ENCODE assay signal across 8 cellular contexts in the genomic region with DNA sequence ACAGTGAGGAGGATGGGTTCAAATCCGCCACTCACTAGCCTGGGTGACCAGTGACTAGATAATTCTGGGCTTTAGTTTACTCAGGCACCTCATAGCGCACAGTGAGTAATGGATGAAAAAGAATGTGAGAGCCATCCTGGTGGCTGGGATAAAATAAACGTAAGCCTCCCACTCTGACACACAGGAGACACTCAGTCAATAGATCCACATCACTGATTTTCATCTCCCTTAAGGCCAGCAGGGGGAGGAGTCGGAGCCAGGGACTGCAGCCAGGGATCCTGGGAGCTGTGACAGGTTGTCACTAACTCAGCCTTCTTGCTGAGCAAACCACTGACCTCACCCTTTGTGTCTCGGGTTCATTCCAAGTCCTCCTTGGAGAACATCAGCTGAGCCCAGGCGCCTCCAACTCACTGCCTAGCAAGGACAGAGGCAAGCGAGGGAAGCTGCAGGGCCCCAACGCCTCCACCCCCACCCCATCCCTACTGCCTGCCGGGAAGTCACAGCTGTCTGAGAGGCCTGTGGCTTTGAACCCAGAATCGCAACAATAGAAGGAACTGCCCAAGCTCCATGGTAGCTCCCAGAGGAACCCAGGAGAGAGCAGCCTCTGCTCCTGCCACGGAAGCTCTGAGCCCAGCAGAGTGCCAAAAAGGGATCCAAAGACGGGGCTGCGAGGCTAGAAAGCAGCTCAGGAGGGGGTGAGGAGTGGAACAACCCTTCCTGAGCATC. TPM values are rescaled to one million over a fixed set of nuclear protein-coding genes. Genes with fewer than 3 reads are reported as not detected.
A peak's percentile ranks its signal among the peaks of the same experiment; 100 is the strongest.
DNase-seq lines count a peak whose midpoint lies in the region; ATAC-seq and TF ChIP-seq lines count a peak whose summit lies in the region.

No MANE protein-coding gene starts in this region.

- intact Hi-C loops in PC-3 (cut with micrococcal nuclease) (no loop called here), dorsolateral prefrontal cortex (cut with DNase I) (no loop called here), lower lobe of right lung (cut with DNase I) (no loop called here)

- H3K27me3 ChIP-seq in GM23338 (ENCODE audit: insufficient read depth) (no peaks in the 10 kb centered on the region), PC-3 (ENCODE audit: low read length) (no peaks in the 10 kb centered on the region), dorsolateral prefrontal cortex (no peaks in the 10 kb centered on the region), lower lobe of right lung (ENCODE audit: low read depth) (no peaks in the 10 kb centered on the region), thoracic aorta (replicated peaks; ENCODE audit: insufficient read depth) (no peaks in the 10 kb centered on the region)

- H3K27ac ChIP-seq in GM23338 (ENCODE audit: low read depth) (peak overlapping the region; percentile 90), PC-3 (ENCODE audit: low read length) (peak overlapping the region; percentile 93), dorsolateral prefrontal cortex (peak overlapping the region; percentile 26 to 94 (median 85)), lower lobe of right lung (peak overlapping the region; percentile 88), thoracic aorta (peak overlapping the region; percentile 85 to 96)

- H3K4me3 ChIP-seq in GM23338 (no peak overlapping the region), PC-3 (ENCODE audit: low read length) (peak overlapping the region; percentile 21; the same call in 1 of the 2 replicates), dorsolateral prefrontal cortex (peak overlapping the region in 15 of 59 donors; percentile 3 to 31 (median 15)), lower lobe of right lung (no peak overlapping the region), thoracic aorta (peak overlapping the region; percentile 50)

- H3K36me3 ChIP-seq in GM23338 (ENCODE audit: insufficient read depth): no peaks in the 10 kb centered on the region; the same call in 1 of the 2 replicates
- H3K36me3 ChIP-seq in PC-3 (ENCODE audit: low read depth, low read length): peaks cover 6% of the 10 kb centered on the region; the same call in 1 of the 2 replicates
- H3K36me3 ChIP-seq in lower lobe of right lung: no peaks in the 10 kb centered on the region
- no peaks in the 10 kb centered on the region for H3K36me3 ChIP-seq in thoracic aorta

- peaks cover 75% of the 10 kb centered on the region for H3K4me1 Mint-ChIP-seq in GM23338

- CTCF ChIA-PET in PC-3 (lab: Charles Lee): interaction anchor here (0.6 to 1.5 kb wide), 7 partner anchors 22 to 154 kb away, joined by 3 to 10 read pairs (median 6); partner anchors contain the start of genes PXN and RPLP0

- H3K9me3 ChIP-seq in PC-3 (ENCODE audit: low read length) (no peaks in the 10 kb centered on the region), lower lobe of right lung (no peaks in the 10 kb centered on the region), thoracic aorta (no peaks in the 10 kb centered on the region)

- H3K79me2 ChIP-seq in GM23338 (replicated peaks; ENCODE audit: insufficient read depth) (peaks cover 73% of the 10 kb centered on the region), PC-3 (ENCODE audit: low read length) (peaks cover 89% of the 10 kb centered on the region)

- H3K9me3 Mint-ChIP-seq in GM23338: no peaks in the 10 kb centered on the region

- no peak overlapping the region for H2AFZ ChIP-seq in GM23338
- no peak overlapping the region for H2AFZ ChIP-seq in PC-3 (ENCODE audit: low read length)

- H3K9me2 ChIP-seq in GM23338 (ENCODE audit: insufficient read depth): no peaks in the 10 kb centered on the region
- H3K9me2 ChIP-seq in PC-3 (replicated peaks; ENCODE audit: low read length): no peaks in the 10 kb centered on the region

- peak overlapping the region; percentile 23; the same call in 1 of the 3 replicates for H3K4me3 Mint-ChIP-seq in GM23338

- H3K9ac ChIP-seq in PC-3 (ENCODE audit: low read length): peak overlapping the region; percentile 63

- BruUV-seq in PC-3 (replicated peaks; lab: Mats Ljungman, UMichigan): TSS peak; percentile 6

- peak overlapping the region; percentile 86 for H3K27ac Mint-ChIP-seq in GM23338

- TF ChIP-seq CTCF in GM23338 (conservative IDR thresholded peaks at IDR 0.05; ENCODE audit: low read depth in 2 of 2): peak; percentile 52
- TF ChIP-seq CTCF in PC-3 (conservative IDR thresholded peaks at IDR 0.05; ENCODE audit: low read depth, low read length): peak; percentile 61
- TF ChIP-seq CTCF in dorsolateral prefrontal cortex (IDR thresholded peaks at IDR 0.05 in 54 of 56, conservative IDR thresholded peaks at IDR 0.05 in 2 of 56; ENCODE audit: low read depth in 1 of 56, partially characterized antibody in 56 of 56): peak; percentile 15 to 74 (median 57)
- TF ChIP-seq CTCF in lower lobe of right lung (IDR thresholded peaks at IDR 0.05): peak; percentile 43
- peak; percentile 51 for TF ChIP-seq CTCF in thoracic aorta (IDR thresholded peaks at IDR 0.05)

- POLR2A ChIA-PET in PC-3 (lab: Charles Lee; ENCODE audit: unreplicated experiment): interaction anchor here (0.7 to 1.5 kb wide), 5 partner anchors 13 to 57 kb away, joined by 4 to 14 read pairs (median 5); partner anchors contain the start of genes RNU4-2 and RPLP0

- ATAC-seq in GM23338 (peak; percentile 17), PC-3 (peak; percentile 29), lower lobe of right lung (peak; percentile 69 to 73), thoracic aorta (ENCODE audit: insufficient number of reproducible peaks, low FRiP score, low read depth) (peak; percentile 67), HG03196 (IDR thresholded peaks at IDR 0.05; ENCODE audit: unreplicated experiment) (no peak)

- H3K27me3 Mint-ChIP-seq in GM23338 (ENCODE audit: insufficient read depth, low read depth, poor library complexity): peaks cover 30% of the 10 kb centered on the region

- H3K4me1 ChIP-seq in GM23338 (ENCODE audit: insufficient read depth): peaks cover 61% of the 10 kb centered on the region
- H3K4me1 ChIP-seq in PC-3 (ENCODE audit: insufficient read depth, low read length): peaks cover 84% of the 10 kb centered on the region
- peaks cover 99% of the 10 kb centered on the region for H3K4me1 ChIP-seq in lower lobe of right lung
- peaks cover 75 to 92% of the 10 kb centered on the region in 2 donors for H3K4me1 ChIP-seq in thoracic aorta (ENCODE audit: control insufficient read depth in 1 of 2, low read depth in 2 of 2)

- H3K36me3 Mint-ChIP-seq in GM23338 (ENCODE audit: low read depth): peaks cover 4% of the 10 kb centered on the region; the same call in 2 of the 3 replicates

- H3K4me2 ChIP-seq in GM23338 (peak overlapping the region; percentile 65), PC-3 (ENCODE audit: low read length) (peak overlapping the region; percentile 65)

- peaks cover 14% of the 10 kb centered on the region for H4K20me1 ChIP-seq in GM23338 (replicated peaks; ENCODE audit: insufficient read depth)
- H4K20me1 ChIP-seq in PC-3 (ENCODE audit: low read length): peaks cover 1% of the 10 kb centered on the region; the same call in 1 of the 2 replicates

- peaks cover 32% of the 10 kb centered on the region for H3F3A ChIP-seq in GM23338 (replicated peaks; ENCODE audit: low read depth)
- H3F3A ChIP-seq in PC-3 (ENCODE audit: low read length, unreplicated experiment): peaks cover 38% of the 10 kb centered on the region

- DNase-seq in AG08396 (ENCODE audit: low spot score): peak; percentile 83
- DNase-seq in GM23338 (ENCODE audit: low spot score): peak; percentile 78
- DNase-seq in PC-3: peak; percentile 99
- DNase-seq in dorsolateral prefrontal cortex: peak; percentile 36 to 83 (median 69)
- peak; percentile 78 for DNase-seq in lower lobe of right lung
- DNase-seq in thoracic aorta (ENCODE audit: low spot score): peak; percentile 87
- no peak for DNase-seq in mesenteric fat pad (ENCODE audit: low spot score)

RNA-seq across cellular contexts. Expression of gene PXN, which starts 30.7 kb away (rescaled TPM):
- 69.3 and 76.0 TPM in 2 replicates for total RNA-seq in GM23338 (2014; rRNA removed; shearing (Covaris generic))
- polyA plus RNA-seq in GM23338 (2016; fragmentation: Nextera tagmentation; extraction: Ambion mirVana): 38.4 and 39.0 TPM in 2 replicates
- total RNA-seq in PC-3 (2014; rRNA removed) (313 and 413 TPM in 2 replicates), dorsolateral prefrontal cortex (10 to 100 TPM; 15.7 to 57.9 (median 32.8) TPM), lower lobe of right lung (105 TPM), thoracic aorta (100 to 1,000 TPM in 1 of 2 donors, 10 to 100 TPM in 1; 93.0 to 105 TPM), mesenteric fat pad (123 TPM)

RNA-seq across cellular contexts. Expression of gene RPLP0, which starts 33.9 kb away (rescaled TPM):
- 4,855 and 4,916 TPM in 2 replicates for total RNA-seq in GM23338 (2014; rRNA removed; shearing (Covaris generic))
- 2,219 and 2,404 TPM in 2 replicates for polyA plus RNA-seq in GM23338 (2016; fragmentation: Nextera tagmentation; extraction: Ambion mirVana)
- total RNA-seq in PC-3 (2014; rRNA removed) (6,714 and 7,550 TPM in 2 replicates), dorsolateral prefrontal cortex (100 to 1,000 TPM; 199 to 446 (median 270) TPM), lower lobe of right lung (1,285 TPM), thoracic aorta (1,000 to 10,000 TPM; 1,020 to 1,220 TPM), mesenteric fat pad (1,415 TPM)

RNA-seq across cellular contexts. Expression of gene GCN1, which starts 40.3 kb away (rescaled TPM):
- 141 and 177 TPM in 2 replicates for total RNA-seq in GM23338 (2014; rRNA removed; shearing (Covaris generic))
- polyA plus RNA-seq in GM23338 (2016; fragmentation: Nextera tagmentation; extraction: Ambion mirVana): 18.0 and 18.2 TPM in 2 replicates
- total RNA-seq in PC-3 (2014; rRNA removed): 254 and 334 TPM in 2 replicates
- 100 to 1,000 TPM in 2 of 120 experiments, 10 to 100 TPM in 118; 44.5 to 107 (median 69.9) TPM for total RNA-seq in dorsolateral prefrontal cortex
- total RNA-seq in lower lobe of right lung: 73.6 TPM
- 10 to 100 TPM; 56.8 to 91.5 TPM for total RNA-seq in thoracic aorta
- total RNA-seq in mesenteric fat pad: 97.0 TPM

RNA-seq across cellular contexts. Expression of gene RNU4-2, which starts 56.9 kb away (rescaled TPM):
- total RNA-seq in GM23338 (2014; rRNA removed; shearing (Covaris generic)): under 0.01 TPM in 1 of 2 replicates, not detected in the other
- 9.5 TPM in 1 of 2 replicates, not detected in the other for polyA plus RNA-seq in GM23338 (2016; fragmentation: Nextera tagmentation; extraction: Ambion mirVana)
- total RNA-seq in PC-3 (2014; rRNA removed) (under 0.01 TPM in 2 replicates), dorsolateral prefrontal cortex (over 10,000 TPM in 111 of 120 experiments, 1,000 to 10,000 TPM in 9; 2,947 to 35,484 (median 19,179) TPM), lower lobe of right lung (15,469 TPM), thoracic aorta (under 1 TPM; under 0.01 TPM), mesenteric fat pad (7,466 TPM)

RNA-seq across cellular contexts. Expression of gene RNU4-1, which starts 58.2 kb away (rescaled TPM):
- total RNA-seq in GM23338 (2014; rRNA removed; shearing (Covaris generic)): under 0.01 TPM in 1 of 2 replicates, not detected in the other
- 6.0 and 6.4 TPM in 2 replicates for polyA plus RNA-seq in GM23338 (2016; fragmentation: Nextera tagmentation; extraction: Ambion mirVana)
- total RNA-seq in PC-3 (2014; rRNA removed): under 0.01 TPM in 2 replicates
- total RNA-seq in dorsolateral prefrontal cortex: 1,000 to 10,000 TPM in 110 of 120 experiments, 100 to 1,000 TPM in 10; 125 to 4,648 (median 2,054) TPM
- total RNA-seq in lower lobe of right lung: 2,881 TPM
- total RNA-seq in thoracic aorta: not detected
- 976 TPM for total RNA-seq in mesenteric fat pad

Comparison
In these comparisons a context has a peak if more than half of its experiments do, and no peak if none do; other contexts are left out.
1. H3K4me3 ChIP-seq: peak in PC-3 (single experiment) and thoracic aorta (single experiment); none in GM23338 (single experiment) and lower lobe of right lung (single experiment).
2. Peak in every context shown above with its lines, with median percentiles within 50 percentile points of each other: H3K27ac ChIP-seq and CTCF ChIP-seq.